8 cellular contexts compared by ENCODE assay signal in genomic region chr1:186304982-186305949, GRCh38. TPM values are rescaled to one million over a fixed set of nuclear protein-coding genes. Genes with fewer than 3 reads are reported as not detected.
DNase-seq lines count a peak whose midpoint lies in the region; ATAC-seq and TF ChIP-seq lines count a peak whose summit lies in the region.

No MANE protein-coding gene starts in this region.

- H3K36me3 ChIP-seq in OCI-LY3 (replicated peaks; ENCODE audit: low read depth, low read length), result peaks cover 8% of the 10 kb centered on the region
- no peaks in the 10 kb centered on the region for H3K36me3 ChIP-seq in neural progenitor cell

- peaks cover 6% of the 10 kb centered on the region for H3K36me3 Mint-ChIP-seq in neural progenitor cell

- no peaks in the 10 kb centered on the region for H3K4me1 Mint-ChIP-seq in neural progenitor cell

- DNase-seq in COR-L47 (lab: John Stamatoyannopoulos, UW), result peak; percentile 3
- DNase-seq in dermis blood vessel endothelial cell, result peak; percentile 55
- DNase-seq in neural progenitor cell (ENCODE audit: low spot score), result peak; percentile 44
- no peak for DNase-seq in activated gamma-delta T cell (lab: John Stamatoyannopoulos, UW)
- DNase-seq in COLO668 (lab: John Stamatoyannopoulos, UW; ENCODE audit: unreplicated experiment), result no peak

- ATAC-seq in GM18858 (IDR thresholded peaks at IDR 0.05; ENCODE audit: unreplicated experiment) (peak; percentile 71), HG03097 (IDR thresholded peaks at IDR 0.05; ENCODE audit: low FRiP score, unreplicated experiment) (peak; percentile 56)

- no peaks in the 10 kb centered on the region for H3F3A ChIP-seq in neural progenitor cell (ENCODE audit: low read depth)

- H3K27ac ChIP-seq in OCI-LY3 (ENCODE audit: low read length) (no peak overlapping the region), neural progenitor cell (no peak overlapping the region)

- no peaks in the 10 kb centered on the region for H3K27me3 ChIP-seq in OCI-LY3 (ENCODE audit: low read depth, low read length)
- no peaks in the 10 kb centered on the region for H3K27me3 ChIP-seq in neural progenitor cell

- no peaks in the 10 kb centered on the region for H3K9me3 ChIP-seq in OCI-LY3 (ENCODE audit: insufficient read depth, low read length)
- H3K9me3 ChIP-seq in neural progenitor cell (ENCODE audit: low read depth), result no peaks in the 10 kb centered on the region

- H3K4me2 ChIP-seq in OCI-LY3 (ENCODE audit: low read length), result no peak overlapping the region
- H3K4me2 ChIP-seq in neural progenitor cell, result no peak overlapping the region

- no peaks in the 10 kb centered on the region for H3K27me3 Mint-ChIP-seq in neural progenitor cell (ENCODE audit: insufficient read depth, low read depth)

- TF ChIP-seq CTCF in OCI-LY3 (IDR thresholded peaks at IDR 0.05; ENCODE audit: low read depth, low read length) (peak; percentile 88), neural progenitor cell (IDR thresholded peaks at IDR 0.05) (peak; percentile 68)

- H2AFZ ChIP-seq in OCI-LY3 (ENCODE audit: low read depth, low read length), result no peak overlapping the region
- H2AFZ ChIP-seq in neural progenitor cell (replicated peaks), result no peak overlapping the region

- no peak overlapping the region for H3K4me3 ChIP-seq in OCI-LY3 (ENCODE audit: low read length)
- H3K4me3 ChIP-seq in neural progenitor cell, result no peak overlapping the region

- no peak overlapping the region for H3K9ac ChIP-seq in OCI-LY3 (ENCODE audit: low read length)
- no peak overlapping the region for H3K9ac ChIP-seq in neural progenitor cell

- no peaks in the 10 kb centered on the region for H3K9me3 Mint-ChIP-seq in neural progenitor cell

- H3K79me2 ChIP-seq in OCI-LY3 (ENCODE audit: low read length), result no peaks in the 10 kb centered on the region
- H3K79me2 ChIP-seq in neural progenitor cell (ENCODE audit: low read depth), result no peaks in the 10 kb centered on the region

- H4K20me1 ChIP-seq in OCI-LY3 (ENCODE audit: insufficient read depth, low read length), result no peaks in the 10 kb centered on the region
- H4K20me1 ChIP-seq in neural progenitor cell (ENCODE audit: low read depth), result no peaks in the 10 kb centered on the region

- H3K4me1 ChIP-seq in OCI-LY3 (ENCODE audit: low read length) (no peaks in the 10 kb centered on the region), neural progenitor cell (no peaks in the 10 kb centered on the region)

- no peak overlapping the region for H3K4me3 Mint-ChIP-seq in neural progenitor cell

- H3K27ac Mint-ChIP-seq in neural progenitor cell, result no peak overlapping the region

RNA-seq across cellular contexts. Expression of gene PRG4, which starts 9.2 kb away (rescaled TPM):
- total RNA-seq in dermis blood vessel endothelial cell, result 0.05 TPM in 1 of 2 replicates, not detected in the other
- total RNA-seq in neural progenitor cell (ENCODE audit: low replicate concordance), result 0.07 and 0.12 TPM in 2 replicates

Comparison
In these comparisons a context has a peak if more than half of its experiments do, and no peak if none do; other contexts are left out.
1. DNase-seq: peak in COR-L47 (single experiment), dermis blood vessel endothelial cell (single experiment) and neural progenitor cell (single experiment); none in activated gamma-delta T cell (single experiment) and COLO668 (single experiment).